In genomic region chr15:71962537-71962936, GRCh38 we compare ENCODE assay signal across 21 cellular contexts.
"Had no signal": no experiment of that assay in that cellular context is flagged by ENCODE, and none has a peak within 500 bp of the region (broad histone marks: within the 10 kb centered on the region; RNA-seq: fewer than 3 reads in every experiment).

No MANE protein-coding gene starts in this region.

- H3K27me3 ChIP-seq: neutrophil, sigmoid colon had no signal

- H3K4me1 Mint-ChIP-seq: activated CD4-positive, alpha-beta memory T cell treated with anti-CD3 and anti-CD28 coated beads, Interleukin-2, amount 10 ng/mL, durations not matched to agents 7 days and 5 days; activated naive CD8-positive, alpha-beta T cell treated with anti-CD3 and anti-CD28 coated beads, Interleukin-2, amount 50 U/mL, for 24 hours; immature natural killer cell; naive thymus-derived CD8-positive, alpha-beta T cell had no signal

- H3K4me3 ChIP-seq: coronary artery, mucosa of descending colon, sigmoid colon had no signal

- H3K9me3 Mint-ChIP-seq: activated CD4-positive, alpha-beta memory T cell treated with anti-CD3 and anti-CD28 coated beads, Interleukin-2, amount 10 ng/mL, durations not matched to agents 7 days and 5 days; activated naive CD8-positive, alpha-beta T cell treated with anti-CD3 and anti-CD28 coated beads, Interleukin-2, amount 50 U/mL, for 24 hours; activated T-helper 1 cell treated with anti-CD3 and anti-CD28 coated beads, Interleukin-12 subunit alpha, Interleukin-12 subunit beta, Interleukin-2, Interleukin-4 antibody, amounts not matched to agents 30 ng/mL and 10 ng/mL and 1 ng/mL, durations not matched to agents 14 hours and 24 hours and 36 hours; immature natural killer cell; naive thymus-derived CD8-positive, alpha-beta T cell had no signal

- H3K27ac ChIP-seq: coronary artery, epithelial cell of prostate, neutrophil, sigmoid colon had no signal

- ATAC-seq: activated naive CD8-positive, alpha-beta T cell treated with anti-CD3 and anti-CD28 coated beads, Interleukin-2, amount 50 U/mL, for 24 hours; mucosa of descending colon; naive thymus-derived CD8-positive, alpha-beta T cell had no signal

- H3K9me3 ChIP-seq: mucosa of descending colon, neutrophil, sigmoid colon had no signal

- H3K27me3 Mint-ChIP-seq: activated CD4-positive, alpha-beta memory T cell treated with anti-CD3 and anti-CD28 coated beads, Interleukin-2, amount 10 ng/mL, durations not matched to agents 7 days and 5 days; activated naive CD8-positive, alpha-beta T cell treated with anti-CD3 and anti-CD28 coated beads, Interleukin-2, amount 50 U/mL, for 24 hours; naive thymus-derived CD8-positive, alpha-beta T cell; progenitor cell of endocrine pancreas had no signal

- H3K36me3 ChIP-seq: neutrophil had no signal

- H3K4me1 ChIP-seq: sigmoid colon had no signal

- DNase-seq: activated CD4-positive, alpha-beta memory T cell treated with anti-CD3 and anti-CD28 coated beads, Interleukin-2, amount 10 ng/mL, durations not matched to agents 7 days and 5 days; activated CD8-positive, alpha-beta memory T cell treated with anti-CD3 and anti-CD28 coated beads, Interleukin-2, amount 50 U/mL, for 48 hours; activated naive CD4-positive, alpha-beta T cell treated with Interleukin-2 at 50 U/mL for 16 hours; activated naive CD8-positive, alpha-beta T cell treated with anti-CD3 and anti-CD28 coated beads, Interleukin-2, amount 50 U/mL, for 24 hours; caudate nucleus; effector memory CD4-positive, alpha-beta T cell; immature natural killer cell; mammary epithelial cell; mucosa of descending colon; naive thymus-derived CD8-positive, alpha-beta T cell; sigmoid colon; stimulated activated CD4-positive, alpha-beta T cell treated with anti-CD3 and anti-CD28 coated beads, Interleukin-2, amount 100 ng/mL, for 48 hours; stimulated activated naive CD4-positive, alpha-beta T cell treated with Interleukin-2 at 50 U/mL for 16 hours; T1000; trophoblast cell had no signal

- FAIRE-seq: astrocyte had no signal

- H3K27ac Mint-ChIP-seq: activated CD4-positive, alpha-beta memory T cell treated with anti-CD3 and anti-CD28 coated beads, Interleukin-2, amount 10 ng/mL, durations not matched to agents 7 days and 5 days; activated naive CD8-positive, alpha-beta T cell treated with anti-CD3 and anti-CD28 coated beads, Interleukin-2, amount 50 U/mL, for 24 hours; activated T-helper 1 cell treated with anti-CD3 and anti-CD28 coated beads, Interleukin-12 subunit alpha, Interleukin-12 subunit beta, Interleukin-2, Interleukin-4 antibody, amounts not matched to agents 30 ng/mL and 10 ng/mL and 1 ng/mL, durations not matched to agents 14 hours and 24 hours and 36 hours; progenitor cell of endocrine pancreas had no signal

- H3K4me3 Mint-ChIP-seq: activated CD4-positive, alpha-beta memory T cell treated with anti-CD3 and anti-CD28 coated beads, Interleukin-2, amount 10 ng/mL, durations not matched to agents 7 days and 5 days; activated naive CD8-positive, alpha-beta T cell treated with anti-CD3 and anti-CD28 coated beads, Interleukin-2, amount 50 U/mL, for 24 hours; activated T-helper 1 cell treated with anti-CD3 and anti-CD28 coated beads, Interleukin-12 subunit alpha, Interleukin-12 subunit beta, Interleukin-2, Interleukin-4 antibody, amounts not matched to agents 30 ng/mL and 10 ng/mL and 1 ng/mL, durations not matched to agents 14 hours and 24 hours and 36 hours; immature natural killer cell; naive thymus-derived CD8-positive, alpha-beta T cell had no signal
